In genomic region chr2:27296466-27296865, GRCh38 we compare ENCODE assay signal across 1 cellular context.
TF ChIP-seq lines count a peak whose summit lies in the region.

No MANE protein-coding gene starts in this region.

TF ChIP-seq in K562, 482 proteins besides CTCF, POLR2A, EP300 and RAD21:
- no peak for TF ChIP-seq KLF13 (tag; IDR thresholded peaks at IDR 0.05; ENCODE audit: borderline replicate concordance, low read depth)
- no peak for TF ChIP-seq PBX2 (CRISPR knock-in tag; IDR thresholded peaks at IDR 0.05; ENCODE audit: low read depth)
- no peak for TF ChIP-seq PBX2 (tag; conservative IDR thresholded peaks at IDR 0.05; ENCODE audit: low read depth)
- no peak for TF ChIP-seq GTF3C2 (IDR thresholded peaks at IDR 0.05; ENCODE audit: borderline replicate concordance, extremely low read depth, insufficient read length)
- no peak for TF ChIP-seq SOX6 (IDR thresholded peaks at IDR 0.05)
- TF ChIP-seq CEBPB (tag; IDR thresholded peaks at IDR 0.05) = peak; percentile 34; the same call in 1 of the 2 replicates
- TF ChIP-seq BRCA1 (IDR thresholded peaks at IDR 0.05) = no peak
- no peak for TF ChIP-seq BRCA1 (CRISPR knock-in tag; IDR thresholded peaks at IDR 0.05)
